In the genomic region with DNA sequence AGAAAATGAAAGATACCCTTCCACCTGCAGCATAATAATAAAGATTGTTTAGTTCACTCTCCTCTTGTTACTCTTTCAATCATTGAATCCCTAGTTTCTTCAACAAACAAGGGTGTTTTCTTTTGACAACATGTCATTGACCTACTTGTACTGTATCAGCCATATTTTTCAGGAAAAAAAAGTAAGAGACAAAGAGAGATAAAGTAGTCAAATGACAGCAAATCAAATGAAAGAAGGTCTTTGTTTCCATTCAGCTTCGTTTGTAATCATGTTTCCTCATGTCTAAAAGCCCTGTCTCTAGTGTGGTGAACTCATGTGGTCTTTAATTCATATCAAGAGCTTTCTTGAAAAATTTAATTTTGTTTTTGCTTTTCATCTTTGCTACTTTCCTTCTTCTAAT, we compare ENCODE assay signal across 25 cellular contexts.
"Had no signal": no experiment of that assay in that cellular context is flagged by ENCODE, and none has a peak within 500 bp of the region (broad histone marks: within the 10 kb centered on the region; RNA-seq: fewer than 3 reads in every experiment).

No MANE protein-coding gene starts in this region.

- H3K79me2 ChIP-seq: parathyroid adenoma had no signal

- ATAC-seq: naive thymus-derived CD8-positive, alpha-beta T cell; natural killer cell treated with Interleukin-12 subunit alpha and Interleukin-12 subunit beta and Interleukin-15 and Interleukin-18, amount 100 ng/mL, for 72 hours; psoas muscle; right cardiac atrium; right lobe of liver; stimulated activated effector memory CD8-positive, alpha-beta T cell treated with anti-CD3 and anti-CD28 coated beads, Interleukin-12 subunit alpha, Interleukin-12 subunit beta, amount 100 ng/mL, for 72 hours; stimulated activated naive B cell treated with anti-CD40 and anti-IgM and Interleukin-4, amounts not matched to agents 10 μg/mL and 1 μg/mL and 100 μg/mL, for 72 hours; upper lobe of right lung had no signal

- H3K27me3 ChIP-seq: neutrophil, ovary, right lobe of liver, sigmoid colon, stomach, tibial artery, transverse colon, upper lobe of right lung, uterus had no signal

- FAIRE-seq: small intestine had no signal

- H3K27ac ChIP-seq: neutrophil, ovary, parathyroid adenoma, psoas muscle, right lobe of liver, sigmoid colon, stomach, tibial artery, transverse colon, upper lobe of right lung, uterus had no signal

- H2AFZ ChIP-seq: parathyroid adenoma had no signal

- H3K4me1 ChIP-seq: parathyroid adenoma, psoas muscle, right lobe of liver, sigmoid colon, stomach, tibial artery, transverse colon, upper lobe of right lung, uterus had no signal

- H3K36me3 ChIP-seq: neutrophil, ovary, right lobe of liver, sigmoid colon, stomach, tibial artery, transverse colon, upper lobe of right lung, uterus had no signal

- H3K9me3 ChIP-seq: neutrophil, ovary, psoas muscle, right lobe of liver, sigmoid colon, stomach, tibial artery, transverse colon, upper lobe of right lung, uterus had no signal

- H3K4me3 ChIP-seq: ovary, psoas muscle, right lobe of liver, sigmoid colon, stomach, tibial artery, transverse colon, upper lobe of right lung, uterus had no signal

- DNase-seq: naive thymus-derived CD8-positive, alpha-beta T cell; nephron progenitor cell; nucleus accumbens; ovary; posterior cingulate gyrus; psoas muscle; right cardiac atrium; right lobe of liver; sigmoid colon; small intestine; stimulated activated CD4-positive, alpha-beta T cell treated with anti-CD3 and anti-CD28 coated beads, Interleukin-15, amount 100 ng/mL, for 24 hours; stimulated activated CD4-positive, alpha-beta T cell treated with anti-CD3 and anti-CD28 coated beads, Interleukin-2, amount 100 ng/mL, for 24 hours; stimulated activated CD4-positive, alpha-beta T cell treated with anti-CD3 and anti-CD28 coated beads, Interleukin-2, amount 100 ng/mL, for 48 hours; stimulated activated CD4-positive, alpha-beta T cell treated with anti-CD3 and anti-CD28 coated beads, Interleukin-4, amount 100 ng/mL, for 24 hours; stimulated activated naive B cell treated with anti-CD40 and anti-IgM and Interleukin-4, amounts not matched to agents 10 μg/mL and 1 μg/mL and 100 μg/mL, for 72 hours; stimulated activated naive CD4-positive, alpha-beta T cell treated with Interleukin-2 at 50 U/mL for 16 hours; stomach; tibial artery; transverse colon; upper lobe of right lung; uterus had no signal
